ENCODE assay signal across 17 cellular contexts in the genomic region with DNA sequence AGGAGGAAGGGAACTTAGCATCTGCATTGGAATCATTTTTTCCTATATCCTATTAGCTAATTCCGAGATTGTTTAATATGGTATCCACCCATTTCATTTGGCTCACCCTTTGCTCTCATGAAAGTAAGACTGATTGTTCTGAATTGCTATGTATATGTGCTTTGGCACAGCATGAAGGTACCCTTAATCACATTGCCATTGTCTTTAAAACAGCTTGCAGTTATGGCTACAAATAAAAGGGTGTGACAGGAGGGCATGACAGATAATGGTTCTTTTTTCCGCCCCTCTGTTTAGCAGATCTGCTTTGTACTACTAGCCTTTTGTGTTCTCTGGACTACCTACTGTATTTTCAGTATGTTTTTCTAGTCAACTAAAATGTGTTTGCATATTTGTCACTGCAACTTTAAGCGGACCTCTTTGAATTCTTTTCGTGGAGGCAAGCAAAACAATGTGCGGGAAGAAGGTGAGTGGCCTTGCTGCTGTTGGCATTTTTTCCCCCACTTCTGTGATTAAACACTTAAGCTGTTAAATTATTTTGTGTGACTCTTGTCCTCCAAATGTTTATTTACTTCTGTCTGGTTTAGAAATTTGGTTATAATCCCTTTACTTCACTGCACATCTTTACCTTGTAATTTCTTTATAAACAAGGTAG. TPM values are rescaled to one million over a fixed set of nuclear protein-coding genes. Genes with fewer than 3 reads are reported as not detected.
DNase-seq lines count a peak whose midpoint lies in the region; ATAC-seq and TF ChIP-seq lines count a peak whose summit lies in the region.
"Had no signal": no experiment of that assay in that cellular context is flagged by ENCODE, and none has a peak within 500 bp of the region (broad histone marks: within the 10 kb centered on the region; RNA-seq: fewer than 3 reads in every experiment).

No MANE protein-coding gene starts in this region.

- POLR2A ChIA-PET in activated CD4-positive, alpha-beta T cell treated with anti-CD3 and anti-CD28 coated beads, Interleukin-2, amount 10 ng/mL, durations not matched to agents 7 days and 5 days (lab: Charles Lee), result no interaction called here

- TF ChIP-seq CTCF in esophagus squamous epithelium (IDR thresholded peaks at IDR 0.05) (no peak), neural progenitor cell (IDR thresholded peaks at IDR 0.05) (no peak)

- peaks cover 77% of the 10 kb centered on the region for H3K79me2 ChIP-seq in neural progenitor cell (ENCODE audit: low read depth)

- peak; percentile 47 for DNase-seq in NCI-H345 treated with DMSO at 0.1 percent for 48 hours (lab: John Stamatoyannopoulos, UW; ENCODE audit: unreplicated experiment)
- no peak for DNase-seq in esophagus squamous epithelium (lab: John Stamatoyannopoulos, UW)
- DNase-seq in neural progenitor cell (ENCODE audit: low spot score), result peak; percentile 17
- DNase-seq in activated T-cell treated with anti-CD3 and anti-CD28 coated beads, Interleukin-2, amount 50 U/mL, for 4 hours, result no peak
- no peak for DNase-seq in NCI-H524 treated with DMSO at 0.1 percent for 48 hours (lab: John Stamatoyannopoulos, UW)
- no peak for DNase-seq in NCI-H1105 (lab: John Stamatoyannopoulos, UW)
- no peak for DNase-seq in activated CD4-positive, alpha-beta T cell treated with anti-CD3 and anti-CD28 coated beads, Interleukin-2, amount 10 ng/mL, durations not matched to agents 7 days and 5 days
- DNase-seq: activated CD8-positive, alpha-beta memory T cell treated with anti-CD3 and anti-CD28 coated beads for 24 hours; activated effector memory CD4-positive, alpha-beta T cell treated with anti-CD3 and anti-CD28 coated beads, Interleukin-2, amount 50 U/mL, for 16 hours; anterior cingulate cortex; DMS53; HCEC 1CT; Kasumi-1; NCI-H226 had no signal

- H3K4me1 Mint-ChIP-seq in neural progenitor cell, result peaks cover 10% of the 10 kb centered on the region
- peaks cover 41% of the 10 kb centered on the region for H3K4me1 Mint-ChIP-seq in activated T-cell treated with anti-CD3 and anti-CD28 coated beads, Interleukin-2, amount 50 U/mL, for 4 hours (ENCODE audit: low read depth)
- peaks cover 14% of the 10 kb centered on the region for H3K4me1 Mint-ChIP-seq in activated CD4-positive, alpha-beta T cell treated with anti-CD3 and anti-CD28 coated beads, Interleukin-2, amount 10 ng/mL, durations not matched to agents 7 days and 5 days

- H3K4me2 ChIP-seq in neural progenitor cell, result peak overlapping the region; percentile 14

- H3K9ac ChIP-seq in HUES6 (ENCODE audit: low read length) (no peak overlapping the region), neural progenitor cell (no peak overlapping the region)

- ATAC-seq in activated T-cell treated with anti-CD3 and anti-CD28 coated beads, Interleukin-2, amount 50 U/mL, for 4 hours, result no peak

- TF ChIP-seq POLR2A in esophagus squamous epithelium (IDR thresholded peaks at IDR 0.05), result no peak

- H3K9me3 Mint-ChIP-seq in neural progenitor cell, result peaks cover 18% of the 10 kb centered on the region
- H3K9me3 Mint-ChIP-seq in activated T-cell treated with anti-CD3 and anti-CD28 coated beads, Interleukin-2, amount 50 U/mL, for 4 hours, result peaks cover 17% of the 10 kb centered on the region
- peaks cover 21% of the 10 kb centered on the region for H3K9me3 Mint-ChIP-seq in activated CD4-positive, alpha-beta T cell treated with anti-CD3 and anti-CD28 coated beads, Interleukin-2, amount 10 ng/mL, durations not matched to agents 7 days and 5 days

- CTCF ChIA-PET in activated CD4-positive, alpha-beta T cell treated with anti-CD3 and anti-CD28 coated beads, Interleukin-2, amount 10 ng/mL, durations not matched to agents 7 days and 5 days (lab: Charles Lee), result interaction anchor here (1.1 kb wide), 1 partner anchor 27 kb away, joined by 4 read pairs; no protein-coding TSS in a partner anchor

- 0 out of 2 replicates have a peak overlapping the region, but pooled peaks have one; percentile 2 for H3K4me3 ChIP-seq in HUES6 (ENCODE audit: low read depth, low read length)
- no peak overlapping the region for H3K4me3 ChIP-seq in esophagus squamous epithelium
- no peak overlapping the region for H3K4me3 ChIP-seq in neural progenitor cell
- H3K4me3 ChIP-seq: prostate gland had no signal

- H3K4me3 Mint-ChIP-seq in neural progenitor cell, result no peak overlapping the region
- H3K4me3 Mint-ChIP-seq in activated T-cell treated with anti-CD3 and anti-CD28 coated beads, Interleukin-2, amount 50 U/mL, for 4 hours, result no peak overlapping the region
- no peak overlapping the region for H3K4me3 Mint-ChIP-seq in activated CD4-positive, alpha-beta T cell treated with anti-CD3 and anti-CD28 coated beads, Interleukin-2, amount 10 ng/mL, durations not matched to agents 7 days and 5 days

- peaks cover 11% of the 10 kb centered on the region for H3F3A ChIP-seq in neural progenitor cell (ENCODE audit: low read depth)

- peaks cover 21% of the 10 kb centered on the region for H3K4me1 ChIP-seq in HUES6 (ENCODE audit: control insufficient read depth, insufficient read depth, low read length)
- peaks cover 4 to 92% (median 43%) of the 10 kb centered on the region in 3 donors for H3K4me1 ChIP-seq in esophagus squamous epithelium
- H3K4me1 ChIP-seq in neural progenitor cell, result peaks cover 25% of the 10 kb centered on the region

- H3K36me3 ChIP-seq in HUES6 (ENCODE audit: control insufficient read depth, insufficient read depth, low read length) (peaks cover 11% of the 10 kb centered on the region), esophagus squamous epithelium (peaks cover 0 to 2% (median 0%) of the 10 kb centered on the region in 3 donors), neural progenitor cell (peaks cover 5% of the 10 kb centered on the region)
- H3K36me3 ChIP-seq: prostate gland had no signal

- no peaks in the 10 kb centered on the region for H3K27me3 ChIP-seq in HUES6 (ENCODE audit: control insufficient read depth, insufficient read depth, low read length)
- no peaks in the 10 kb centered on the region for H3K27me3 ChIP-seq in esophagus squamous epithelium
- no peaks in the 10 kb centered on the region for H3K27me3 ChIP-seq in neural progenitor cell

- WGBS in esophagus squamous epithelium, 2 donors, result 28 to 46% methylated on average over 5 of the region's 5 CpGs

- H3K27ac Mint-ChIP-seq in neural progenitor cell, result no peak overlapping the region
- no peak overlapping the region for H3K27ac Mint-ChIP-seq in activated CD4-positive, alpha-beta T cell treated with anti-CD3 and anti-CD28 coated beads, Interleukin-2, amount 10 ng/mL, durations not matched to agents 7 days and 5 days

- intact Hi-C loops in esophagus squamous epithelium (cut with DNase I), result no loop called here

- H3K9me3 ChIP-seq in HUES6 (ENCODE audit: control insufficient read depth, insufficient read depth, low read depth, low read length) (peaks cover 21% of the 10 kb centered on the region), esophagus squamous epithelium (peaks cover 0 to 3% (median 2%) of the 10 kb centered on the region in 3 donors), neural progenitor cell (ENCODE audit: low read depth) (peaks cover 13% of the 10 kb centered on the region)
- H3K9me3 ChIP-seq: prostate gland had no signal

- peaks cover 16% of the 10 kb centered on the region for H3K36me3 Mint-ChIP-seq in neural progenitor cell
- H3K36me3 Mint-ChIP-seq in activated T-cell treated with anti-CD3 and anti-CD28 coated beads, Interleukin-2, amount 50 U/mL, for 4 hours (ENCODE audit: insufficient read depth), result peaks cover 19% of the 10 kb centered on the region
- peaks cover 28% of the 10 kb centered on the region for H3K36me3 Mint-ChIP-seq in activated CD4-positive, alpha-beta T cell treated with anti-CD3 and anti-CD28 coated beads, Interleukin-2, amount 10 ng/mL, durations not matched to agents 7 days and 5 days (ENCODE audit: low read depth)

- no peak overlapping the region; the same call in 1 of the 2 replicates for H3K27ac ChIP-seq in HUES6 (ENCODE audit: low read depth, low read length)
- H3K27ac ChIP-seq in esophagus squamous epithelium, result peak overlapping the region; percentile 51 to 81 (median 78)
- no peak overlapping the region for H3K27ac ChIP-seq in neural progenitor cell
- H3K27ac ChIP-seq: prostate gland, VCaP had no signal

- H4K20me1 ChIP-seq in neural progenitor cell (ENCODE audit: low read depth), result peaks cover 12% of the 10 kb centered on the region

- no peaks in the 10 kb centered on the region for H3K27me3 Mint-ChIP-seq in neural progenitor cell (ENCODE audit: insufficient read depth, low read depth)
- no peaks in the 10 kb centered on the region for H3K27me3 Mint-ChIP-seq in activated T-cell treated with anti-CD3 and anti-CD28 coated beads, Interleukin-2, amount 50 U/mL, for 4 hours (ENCODE audit: low read depth)
- no peaks in the 10 kb centered on the region for H3K27me3 Mint-ChIP-seq in activated CD4-positive, alpha-beta T cell treated with anti-CD3 and anti-CD28 coated beads, Interleukin-2, amount 10 ng/mL, durations not matched to agents 7 days and 5 days

- no peak overlapping the region for H2AFZ ChIP-seq in neural progenitor cell (replicated peaks)

RNA-seq across cellular contexts. Expression of gene FBXO34, which starts 35.8 kb away (rescaled TPM):
- total RNA-seq in esophagus squamous epithelium (10 to 100 TPM; 33.3 to 43.1 (median 34.5) TPM), neural progenitor cell (ENCODE audit: low replicate concordance) (23.2 and 23.7 TPM in 2 replicates)
- 10 to 100 TPM; 12.9 to 16.7 (median 14.9) TPM for total RNA-seq in activated T-cell treated with anti-CD3 and anti-CD28 coated beads, Interleukin-2, amount 50 U/mL, for 4 hours
- total RNA-seq in activated CD4-positive, alpha-beta T cell treated with anti-CD3 and anti-CD28 coated beads, Interleukin-2, amount 10 ng/mL, durations not matched to agents 7 days and 5 days, result 10 to 100 TPM; 23.0 to 23.6 TPM

Comparison
In these comparisons a context has a peak if more than half of its experiments do, and no peak if none do; other contexts are left out.
1. H3K27ac ChIP-seq: peak in esophagus squamous epithelium (4 of 4); none in HUES6 (single experiment) and neural progenitor cell (single experiment).
2. DNase-seq: peak in NCI-H345 treated with DMSO at 0.1 percent for 48 hours (single experiment) and neural progenitor cell (single experiment); none in esophagus squamous epithelium (single experiment), activated T-cell treated with anti-CD3 and anti-CD28 coated beads, Interleukin-2, amount 50 U/mL, for 4 hours (single experiment), NCI-H524 treated with DMSO at 0.1 percent for 48 hours (single experiment), NCI-H1105 (single experiment) and activated CD4-positive, alpha-beta T cell treated with anti-CD3 and anti-CD28 coated beads, Interleukin-2, amount 10 ng/mL, durations not matched to agents 7 days and 5 days (single experiment).